1 cellular context compared by ENCODE assay signal in genomic region chr17:16217002-16217635, GRCh38.
A peak's percentile ranks its signal among the peaks of the same experiment; 100 is the strongest.
TF ChIP-seq lines count a peak whose summit lies in the region.

Gene PIGL (plus strand): TSS chr17:16217210. CDS start chr17:16217227, 17 bp downstream.

TF ChIP-seq in K562, 482 proteins besides CTCF, POLR2A, EP300 and RAD21 (continued from another document and continues in another):
- TF ChIP-seq, protein P1, sequence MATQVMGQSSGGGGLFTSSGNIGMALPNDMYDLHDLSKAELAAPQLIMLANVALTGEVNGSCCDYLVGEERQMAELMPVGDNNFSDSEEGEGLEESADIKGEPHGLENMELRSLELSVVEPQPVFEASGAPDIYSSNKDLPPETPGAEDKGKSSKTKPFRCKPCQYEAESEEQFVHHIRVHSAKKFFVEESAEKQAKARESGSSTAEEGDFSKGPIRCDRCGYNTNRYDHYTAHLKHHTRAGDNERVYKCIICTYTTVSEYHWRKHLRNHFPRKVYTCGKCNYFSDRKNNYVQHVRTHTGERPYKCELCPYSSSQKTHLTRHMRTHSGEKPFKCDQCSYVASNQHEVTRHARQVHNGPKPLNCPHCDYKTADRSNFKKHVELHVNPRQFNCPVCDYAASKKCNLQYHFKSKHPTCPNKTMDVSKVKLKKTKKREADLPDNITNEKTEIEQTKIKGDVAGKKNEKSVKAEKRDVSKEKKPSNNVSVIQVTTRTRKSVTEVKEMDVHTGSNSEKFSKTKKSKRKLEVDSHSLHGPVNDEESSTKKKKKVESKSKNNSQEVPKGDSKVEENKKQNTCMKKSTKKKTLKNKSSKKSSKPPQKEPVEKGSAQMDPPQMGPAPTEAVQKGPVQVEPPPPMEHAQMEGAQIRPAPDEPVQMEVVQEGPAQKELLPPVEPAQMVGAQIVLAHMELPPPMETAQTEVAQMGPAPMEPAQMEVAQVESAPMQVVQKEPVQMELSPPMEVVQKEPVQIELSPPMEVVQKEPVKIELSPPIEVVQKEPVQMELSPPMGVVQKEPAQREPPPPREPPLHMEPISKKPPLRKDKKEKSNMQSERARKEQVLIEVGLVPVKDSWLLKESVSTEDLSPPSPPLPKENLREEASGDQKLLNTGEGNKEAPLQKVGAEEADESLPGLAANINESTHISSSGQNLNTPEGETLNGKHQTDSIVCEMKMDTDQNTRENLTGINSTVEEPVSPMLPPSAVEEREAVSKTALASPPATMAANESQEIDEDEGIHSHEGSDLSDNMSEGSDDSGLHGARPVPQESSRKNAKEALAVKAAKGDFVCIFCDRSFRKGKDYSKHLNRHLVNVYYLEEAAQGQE (CRISPR knock-in tag; IDR thresholded peaks at IDR 0.05; ENCODE audit: low read depth), result no peak
- TF ChIP-seq NCOR1 (IDR thresholded peaks at IDR 0.05) (peak; percentile 28; the same call in 1 of the 2 replicates), TBL1XR1 (IDR thresholded peaks at IDR 0.05; ENCODE audit: low read length in 2 of 2) (0 out of 4 replicates have a peak, but pooled peaks of 1 of the 2 experiments have one; percentile 18), SP1 (CRISPR knock-in tag; IDR thresholded peaks at IDR 0.05) (peak; percentile 81), ZNF263 (CRISPR knock-in tag; IDR thresholded peaks at IDR 0.05; ENCODE audit: borderline replicate concordance) (peak; percentile 51; the same call in 1 of the 2 replicates), JUN (IDR thresholded peaks at IDR 0.05; ENCODE audit: borderline replicate concordance, low read depth, low read length) (peak; percentile 55; the same call in 1 of the 2 replicates), JUN (CRISPR knock-in tag; IDR thresholded peaks at IDR 0.05; ENCODE audit: borderline replicate concordance) (no peak), RB1 (IDR thresholded peaks at IDR 0.05; ENCODE audit: low read depth) (peak; percentile 46), POLR2AphosphoS5 (IDR thresholded peaks at IDR 0.05; ENCODE audit: control insufficient read depth, insufficient read depth, low read depth, low read length) (peak; percentile 97), XRCC5 (IDR thresholded peaks at IDR 0.05; ENCODE audit: low read depth, low read length) (peak; percentile 83; the same call in 1 of the 2 replicates), GABPA (tag; conservative IDR thresholded peaks at IDR 0.05; ENCODE audit: low read depth) (peak; percentile 91), GTF2E2 (tag; IDR thresholded peaks at IDR 0.05) (peak; percentile 39; the same call in 1 of the 2 replicates), ZBTB1 (CRISPR knock-in tag; IDR thresholded peaks at IDR 0.05; ENCODE audit: borderline replicate concordance, low read depth) (no peak), HDAC3 (IDR thresholded peaks at IDR 0.05; ENCODE audit: borderline replicate concordance, partially characterized antibody) (peak; percentile 20), NFRKB (IDR thresholded peaks at IDR 0.05; ENCODE audit: low read depth) (peak; percentile 93), RCOR1 (IDR thresholded peaks at IDR 0.05; ENCODE audit: borderline replicate concordance in 1 of 2, low read depth in 2 of 2, low read length in 2 of 2) (0 out of 4 replicates have a peak, but pooled peaks of 1 of the 2 experiments have one; percentile 8), NR2C2 (CRISPR knock-in tag; IDR thresholded peaks at IDR 0.05) (peak; percentile 92), NR2C2 (tag; IDR thresholded peaks at IDR 0.05) (peak; percentile 96), HSF4 (CRISPR knock-in tag; IDR thresholded peaks at IDR 0.05; ENCODE audit: borderline replicate concordance) (peak; percentile 53; the same call in 1 of the 2 replicates), ARNT (IDR thresholded peaks at IDR 0.05) (peak in 1 of 2 experiments; percentile 82; a peak in 2 of 4 replicates), ZBTB17 (CRISPR knock-in tag; IDR thresholded peaks at IDR 0.05) (0 out of 2 replicates have a peak, but pooled peaks have one; percentile 48), TBP (optimal IDR thresholded peaks at IDR 0.05; ENCODE audit: low read depth, low read length) (peak; percentile 97), FOXA3 (CRISPR knock-in tag; conservative IDR thresholded peaks at IDR 0.05 in 1 of 2, IDR thresholded peaks at IDR 0.05 in 1 of 2) (peak in 1 of 2 experiments; percentile 59; a peak in 1 of 4 replicates), ZFX (CRISPR knock-in tag; IDR thresholded peaks at IDR 0.05) (peak; percentile 49), NCOA1 (IDR thresholded peaks at IDR 0.05; ENCODE audit: low read depth) (peak; percentile 97), TAF7 (tag; IDR thresholded peaks at IDR 0.05) (peak; percentile 86), CTBP1 (IDR thresholded peaks at IDR 0.05; ENCODE audit: borderline replicate concordance) (peak; percentile 60; the same call in 1 of the 2 replicates), UBTF (IDR thresholded peaks at IDR 0.05; ENCODE audit: borderline replicate concordance in 1 of 2, low read depth in 2 of 2, low read length in 2 of 2) (peak in 1 of 2 experiments; percentile 70; a peak in 1 of 4 replicates), ZNF766 (CRISPR knock-in tag; conservative IDR thresholded peaks at IDR 0.05) (peak; percentile 68; the same call in 1 of the 2 replicates), ASH1L (IDR thresholded peaks at IDR 0.05; ENCODE audit: borderline replicate concordance, low read depth, partially characterized antibody) (peak; percentile 52), SMARCA4 (IDR thresholded peaks at IDR 0.05) (peak; percentile 10; the same call in 1 of the 2 replicates), C11orf30 (IDR thresholded peaks at IDR 0.05; ENCODE audit: low read depth) (peak; percentile 96), CREB3 (tag; conservative IDR thresholded peaks at IDR 0.05; ENCODE audit: low read depth) (0 out of 2 replicates have a peak, but pooled peaks have one; percentile 58), ATF7 (IDR thresholded peaks at IDR 0.05) (peak; percentile 54), TEAD2 (tag; IDR thresholded peaks at IDR 0.05) (peak; percentile 58; the same call in 1 of the 2 replicates), FOSL1 (tag; conservative IDR thresholded peaks at IDR 0.05) (no peak), RBM39 (optimal IDR thresholded peaks at IDR 0.05; ENCODE audit: low read depth, low read length) (peak; percentile 75)
- TF ChIP-seq, protein P2, sequence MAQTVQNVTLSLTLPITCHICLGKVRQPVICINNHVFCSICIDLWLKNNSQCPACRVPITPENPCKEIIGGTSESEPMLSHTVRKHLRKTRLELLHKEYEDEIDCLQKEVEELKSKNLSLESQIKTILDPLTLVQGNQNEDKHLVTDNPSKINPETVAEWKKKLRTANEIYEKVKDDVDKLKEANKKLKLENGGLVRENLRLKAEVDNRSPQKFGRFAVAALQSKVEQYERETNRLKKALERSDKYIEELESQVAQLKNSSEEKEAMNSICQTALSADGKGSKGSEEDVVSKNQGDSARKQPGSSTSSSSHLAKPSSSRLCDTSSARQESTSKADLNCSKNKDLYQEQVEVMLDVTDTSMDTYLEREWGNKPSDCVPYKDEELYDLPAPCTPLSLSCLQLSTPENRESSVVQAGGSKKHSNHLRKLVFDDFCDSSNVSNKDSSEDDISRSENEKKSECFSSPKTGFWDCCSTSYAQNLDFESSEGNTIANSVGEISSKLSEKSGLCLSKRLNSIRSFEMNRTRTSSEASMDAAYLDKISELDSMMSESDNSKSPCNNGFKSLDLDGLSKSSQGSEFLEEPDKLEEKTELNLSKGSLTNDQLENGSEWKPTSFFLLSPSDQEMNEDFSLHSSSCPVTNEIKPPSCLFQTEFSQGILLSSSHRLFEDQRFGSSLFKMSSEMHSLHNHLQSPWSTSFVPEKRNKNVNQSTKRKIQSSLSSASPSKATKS (CRISPR knock-in tag; IDR thresholded peaks at IDR 0.05), result no peak
- TF ChIP-seq, protein P3, sequence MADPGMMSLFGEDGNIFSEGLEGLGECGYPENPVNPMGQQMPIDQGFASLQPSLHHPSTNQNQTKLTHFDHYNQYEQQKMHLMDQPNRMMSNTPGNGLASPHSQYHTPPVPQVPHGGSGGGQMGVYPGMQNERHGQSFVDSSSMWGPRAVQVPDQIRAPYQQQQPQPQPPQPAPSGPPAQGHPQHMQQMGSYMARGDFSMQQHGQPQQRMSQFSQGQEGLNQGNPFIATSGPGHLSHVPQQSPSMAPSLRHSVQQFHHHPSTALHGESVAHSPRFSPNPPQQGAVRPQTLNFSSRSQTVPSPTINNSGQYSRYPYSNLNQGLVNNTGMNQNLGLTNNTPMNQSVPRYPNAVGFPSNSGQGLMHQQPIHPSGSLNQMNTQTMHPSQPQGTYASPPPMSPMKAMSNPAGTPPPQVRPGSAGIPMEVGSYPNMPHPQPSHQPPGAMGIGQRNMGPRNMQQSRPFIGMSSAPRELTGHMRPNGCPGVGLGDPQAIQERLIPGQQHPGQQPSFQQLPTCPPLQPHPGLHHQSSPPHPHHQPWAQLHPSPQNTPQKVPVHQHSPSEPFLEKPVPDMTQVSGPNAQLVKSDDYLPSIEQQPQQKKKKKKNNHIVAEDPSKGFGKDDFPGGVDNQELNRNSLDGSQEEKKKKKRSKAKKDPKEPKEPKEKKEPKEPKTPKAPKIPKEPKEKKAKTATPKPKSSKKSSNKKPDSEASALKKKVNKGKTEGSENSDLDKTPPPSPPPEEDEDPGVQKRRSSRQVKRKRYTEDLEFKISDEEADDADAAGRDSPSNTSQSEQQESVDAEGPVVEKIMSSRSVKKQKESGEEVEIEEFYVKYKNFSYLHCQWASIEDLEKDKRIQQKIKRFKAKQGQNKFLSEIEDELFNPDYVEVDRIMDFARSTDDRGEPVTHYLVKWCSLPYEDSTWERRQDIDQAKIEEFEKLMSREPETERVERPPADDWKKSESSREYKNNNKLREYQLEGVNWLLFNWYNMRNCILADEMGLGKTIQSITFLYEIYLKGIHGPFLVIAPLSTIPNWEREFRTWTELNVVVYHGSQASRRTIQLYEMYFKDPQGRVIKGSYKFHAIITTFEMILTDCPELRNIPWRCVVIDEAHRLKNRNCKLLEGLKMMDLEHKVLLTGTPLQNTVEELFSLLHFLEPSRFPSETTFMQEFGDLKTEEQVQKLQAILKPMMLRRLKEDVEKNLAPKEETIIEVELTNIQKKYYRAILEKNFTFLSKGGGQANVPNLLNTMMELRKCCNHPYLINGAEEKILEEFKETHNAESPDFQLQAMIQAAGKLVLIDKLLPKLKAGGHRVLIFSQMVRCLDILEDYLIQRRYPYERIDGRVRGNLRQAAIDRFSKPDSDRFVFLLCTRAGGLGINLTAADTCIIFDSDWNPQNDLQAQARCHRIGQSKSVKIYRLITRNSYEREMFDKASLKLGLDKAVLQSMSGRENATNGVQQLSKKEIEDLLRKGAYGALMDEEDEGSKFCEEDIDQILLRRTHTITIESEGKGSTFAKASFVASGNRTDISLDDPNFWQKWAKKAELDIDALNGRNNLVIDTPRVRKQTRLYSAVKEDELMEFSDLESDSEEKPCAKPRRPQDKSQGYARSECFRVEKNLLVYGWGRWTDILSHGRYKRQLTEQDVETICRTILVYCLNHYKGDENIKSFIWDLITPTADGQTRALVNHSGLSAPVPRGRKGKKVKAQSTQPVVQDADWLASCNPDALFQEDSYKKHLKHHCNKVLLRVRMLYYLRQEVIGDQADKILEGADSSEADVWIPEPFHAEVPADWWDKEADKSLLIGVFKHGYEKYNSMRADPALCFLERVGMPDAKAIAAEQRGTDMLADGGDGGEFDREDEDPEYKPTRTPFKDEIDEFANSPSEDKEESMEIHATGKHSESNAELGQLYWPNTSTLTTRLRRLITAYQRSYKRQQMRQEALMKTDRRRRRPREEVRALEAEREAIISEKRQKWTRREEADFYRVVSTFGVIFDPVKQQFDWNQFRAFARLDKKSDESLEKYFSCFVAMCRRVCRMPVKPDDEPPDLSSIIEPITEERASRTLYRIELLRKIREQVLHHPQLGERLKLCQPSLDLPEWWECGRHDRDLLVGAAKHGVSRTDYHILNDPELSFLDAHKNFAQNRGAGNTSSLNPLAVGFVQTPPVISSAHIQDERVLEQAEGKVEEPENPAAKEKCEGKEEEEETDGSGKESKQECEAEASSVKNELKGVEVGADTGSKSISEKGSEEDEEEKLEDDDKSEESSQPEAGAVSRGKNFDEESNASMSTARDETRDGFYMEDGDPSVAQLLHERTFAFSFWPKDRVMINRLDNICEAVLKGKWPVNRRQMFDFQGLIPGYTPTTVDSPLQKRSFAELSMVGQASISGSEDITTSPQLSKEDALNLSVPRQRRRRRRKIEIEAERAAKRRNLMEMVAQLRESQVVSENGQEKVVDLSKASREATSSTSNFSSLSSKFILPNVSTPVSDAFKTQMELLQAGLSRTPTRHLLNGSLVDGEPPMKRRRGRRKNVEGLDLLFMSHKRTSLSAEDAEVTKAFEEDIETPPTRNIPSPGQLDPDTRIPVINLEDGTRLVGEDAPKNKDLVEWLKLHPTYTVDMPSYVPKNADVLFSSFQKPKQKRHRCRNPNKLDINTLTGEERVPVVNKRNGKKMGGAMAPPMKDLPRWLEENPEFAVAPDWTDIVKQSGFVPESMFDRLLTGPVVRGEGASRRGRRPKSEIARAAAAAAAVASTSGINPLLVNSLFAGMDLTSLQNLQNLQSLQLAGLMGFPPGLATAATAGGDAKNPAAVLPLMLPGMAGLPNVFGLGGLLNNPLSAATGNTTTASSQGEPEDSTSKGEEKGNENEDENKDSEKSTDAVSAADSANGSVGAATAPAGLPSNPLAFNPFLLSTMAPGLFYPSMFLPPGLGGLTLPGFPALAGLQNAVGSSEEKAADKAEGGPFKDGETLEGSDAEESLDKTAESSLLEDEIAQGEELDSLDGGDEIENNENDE (IDR thresholded peaks at IDR 0.05; ENCODE audit: low read depth, low read length), result peak; percentile 77
- TF ChIP-seq, protein P4, sequence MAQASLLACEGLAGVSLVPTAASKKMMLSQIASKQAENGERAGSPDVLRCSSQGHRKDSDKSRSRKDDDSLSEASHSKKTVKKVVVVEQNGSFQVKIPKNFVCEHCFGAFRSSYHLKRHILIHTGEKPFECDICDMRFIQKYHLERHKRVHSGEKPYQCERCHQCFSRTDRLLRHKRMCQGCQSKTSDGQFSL (CRISPR knock-in tag; IDR thresholded peaks at IDR 0.05), result no peak
- TF ChIP-seq, protein P4 (tag; IDR thresholded peaks at IDR 0.05), result no peak
